In the genomic region with DNA sequence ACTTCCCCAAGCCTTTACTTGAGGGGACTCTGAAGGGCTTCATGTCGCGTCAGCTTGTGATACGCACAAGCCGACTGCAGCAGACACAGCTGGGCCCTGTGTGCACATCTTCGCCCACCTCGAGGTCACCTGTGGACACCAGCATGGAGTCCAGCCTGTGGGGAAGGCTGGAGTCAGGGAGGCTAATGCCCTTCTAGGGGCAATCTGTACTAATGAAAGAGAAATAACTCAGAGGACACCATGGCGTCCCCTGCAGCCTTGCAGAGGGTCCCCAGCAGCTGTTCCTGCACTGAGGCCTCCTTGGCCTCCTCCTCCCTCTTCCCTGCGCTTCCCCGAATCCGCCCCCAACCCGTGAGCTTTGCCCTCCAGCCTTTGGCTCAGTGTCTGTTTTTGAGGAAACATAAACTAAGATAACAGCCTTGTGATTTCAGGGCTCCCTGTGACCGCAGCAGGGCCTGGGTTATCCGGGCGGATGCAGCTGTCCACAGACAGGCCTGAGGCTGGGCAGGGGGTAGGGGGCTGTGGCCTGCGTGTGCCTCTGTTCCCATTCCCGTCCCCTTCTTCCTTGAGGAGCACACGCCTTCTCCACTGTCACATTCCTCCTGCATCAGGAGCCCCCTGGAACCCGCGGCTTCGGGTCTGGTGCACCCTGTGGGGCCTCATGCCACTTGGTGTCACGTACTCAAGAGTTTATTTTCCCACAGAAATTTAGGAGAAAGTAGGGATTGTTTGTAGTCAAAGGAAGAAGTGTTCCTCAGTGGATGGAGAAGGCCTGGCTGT, we compare ENCODE assay signal across 26 cellular contexts. TPM values are rescaled to one million over a fixed set of nuclear protein-coding genes. Genes with fewer than 3 reads are reported as not detected.
DNase-seq lines count a peak whose midpoint lies in the region; ATAC-seq and TF ChIP-seq lines count a peak whose summit lies in the region.
"Had no signal": no experiment of that assay in that cellular context is flagged by ENCODE, and none has a peak within 500 bp of the region (broad histone marks: within the 10 kb centered on the region; RNA-seq: fewer than 3 reads in every experiment).

No MANE protein-coding gene starts in this region.

- H3K27me3 ChIP-seq in liver (ENCODE audit: control insufficient read depth in 4 of 4, insufficient read depth in 4 of 4, low read length in 3 of 4) (no peaks in the 10 kb centered on the region), upper lobe of right lung (peaks cover 8% of the 10 kb centered on the region)

- H3K9me3 ChIP-seq in liver (ENCODE audit: control insufficient read depth in 4 of 4, low read length in 3 of 4) (no peaks in the 10 kb centered on the region), upper lobe of right lung (no peaks in the 10 kb centered on the region)
- H3K9me3 ChIP-seq: adrenal gland, sigmoid colon, transverse colon had no signal

- no peak for ATAC-seq in upper lobe of right lung
- ATAC-seq: activated CD4-positive, CD25-positive, alpha-beta regulatory T cell treated with anti-CD3 and anti-CD28 coated beads, Interleukin-2, amount 50 U/mL, for 24 hours; stimulated activated naive CD8-positive, alpha-beta T cell treated with anti-CD3 and anti-CD28 coated beads, Interleukin-15, Interleukin-2, amounts not matched to agents 100 U/mL and 50 U/mL, for 24 hours; T-helper 17 cell had no signal

- TF ChIP-seq CTCF in liver (IDR thresholded peaks at IDR 0.05; ENCODE audit: low read depth, low read length, missing input control) = no peak
- TF ChIP-seq CTCF in upper lobe of right lung (IDR thresholded peaks at IDR 0.05) = no peak

- H3K9ac ChIP-seq in liver (ENCODE audit: low read depth in 1 of 2, low read length in 2 of 2) = peak overlapping the region in 1 of 2 donors; percentile 8

- H3K4me3 ChIP-seq in liver (ENCODE audit: low read depth in 1 of 3, low read length in 3 of 3) (no peak overlapping the region), upper lobe of right lung (no peak overlapping the region)
- H3K4me3 ChIP-seq: adrenal gland, dorsolateral prefrontal cortex, sigmoid colon, transverse colon had no signal

- H3K36me3 ChIP-seq in liver (ENCODE audit: control insufficient read depth in 4 of 4, insufficient read depth in 3 of 4, low read depth in 1 of 4, low read length in 3 of 4) (no peaks in the 10 kb centered on the region), upper lobe of right lung (no peaks in the 10 kb centered on the region)
- H3K36me3 ChIP-seq: adrenal gland, sigmoid colon, transverse colon had no signal

- H3K4me1 ChIP-seq in liver (ENCODE audit: control insufficient read depth in 4 of 4, insufficient read depth in 4 of 4, low read length in 3 of 4) (peaks cover 23 to 47% (median 42%) of the 10 kb centered on the region in 4 donors), upper lobe of right lung (peaks cover 6% of the 10 kb centered on the region)

- H3K27ac ChIP-seq in liver (ENCODE audit: low read depth in 1 of 2, low read length in 2 of 2) (peak overlapping the region; percentile 76 to 89), upper lobe of right lung (no peak overlapping the region)
- H3K27ac ChIP-seq: adrenal gland, dorsolateral prefrontal cortex, sigmoid colon, transverse colon had no signal

- intact Hi-C loops in upper lobe of right lung (cut with DNase I) = no loop called here

- DNase-seq in activated effector memory CD4-positive, alpha-beta T cell treated with anti-CD3 and anti-CD28 coated beads, Interleukin-2, amount 50 U/mL, for 16 hours = peak; percentile 19
- DNase-seq in activated effector memory CD4-positive, alpha-beta T cell treated with Interleukin-2 at 50 U/mL for 16 hours = no peak
- DNase-seq in amniotic epithelial cell (ENCODE audit: low read depth) (peak; percentile 31), upper lobe of right lung (peak; percentile 58), NCI-H1930 (lab: John Stamatoyannopoulos, UW) (no peak), HT-29 (ENCODE audit: low spot score) (no peak), DMS79 treated with DMSO at 0.1 percent for 48 hours (lab: John Stamatoyannopoulos, UW) (no peak)
- DNase-seq: erythroblast; NCI-H1417; NCI-H69; SIG-M5; sigmoid colon; stimulated activated naive CD8-positive, alpha-beta T cell treated with anti-CD3 and anti-CD28 coated beads, Interleukin-15, Interleukin-2, amounts not matched to agents 100 U/mL and 50 U/mL, for 24 hours; T-helper 17 cell; transverse colon had no signal

- 33% methylated on average over 21 of the region's 21 CpGs for WGBS in liver

- peak; percentile 59 to 68 for TF ChIP-seq RAD21 in liver (IDR thresholded peaks at IDR 0.05)

TF ChIP-seq in liver, 16 proteins besides CTCF, POLR2A, EP300 and RAD21:
- TF ChIP-seq GABPA (IDR thresholded peaks at IDR 0.05 in 1 of 2, conservative IDR thresholded peaks at IDR 0.05 in 1 of 2) = peak in 1 of 2 donors; percentile 33
- TF ChIP-seq EGR1 (IDR thresholded peaks at IDR 0.05; ENCODE audit: low read depth in 2 of 2) = peak; percentile 29 to 78
- peak; percentile 100 for TF ChIP-seq NR2F2 (IDR thresholded peaks at IDR 0.05)
- TF ChIP-seq RXRA (IDR thresholded peaks at IDR 0.05) = peak; percentile 96 to 97
- TF ChIP-seq JUND (IDR thresholded peaks at IDR 0.05) = peak in 1 of 2 donors; percentile 48
- peak; percentile 50 for TF ChIP-seq FOXA2 (IDR thresholded peaks at IDR 0.05)
- peak; percentile 58 for TF ChIP-seq HNF4G (IDR thresholded peaks at IDR 0.05)
- peak; percentile 93 for TF ChIP-seq SP1 (IDR thresholded peaks at IDR 0.05)
- no peak for TF ChIP-seq TAF1 (conservative IDR thresholded peaks at IDR 0.05)
- peak; percentile 62 for TF ChIP-seq YY1 (IDR thresholded peaks at IDR 0.05)
- TF ChIP-seq, protein P1, sequence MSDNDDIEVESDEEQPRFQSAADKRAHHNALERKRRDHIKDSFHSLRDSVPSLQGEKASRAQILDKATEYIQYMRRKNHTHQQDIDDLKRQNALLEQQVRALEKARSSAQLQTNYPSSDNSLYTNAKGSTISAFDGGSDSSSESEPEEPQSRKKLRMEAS (IDR thresholded peaks at IDR 0.05) = peak; percentile 90
- TF ChIP-seq, protein P2, sequence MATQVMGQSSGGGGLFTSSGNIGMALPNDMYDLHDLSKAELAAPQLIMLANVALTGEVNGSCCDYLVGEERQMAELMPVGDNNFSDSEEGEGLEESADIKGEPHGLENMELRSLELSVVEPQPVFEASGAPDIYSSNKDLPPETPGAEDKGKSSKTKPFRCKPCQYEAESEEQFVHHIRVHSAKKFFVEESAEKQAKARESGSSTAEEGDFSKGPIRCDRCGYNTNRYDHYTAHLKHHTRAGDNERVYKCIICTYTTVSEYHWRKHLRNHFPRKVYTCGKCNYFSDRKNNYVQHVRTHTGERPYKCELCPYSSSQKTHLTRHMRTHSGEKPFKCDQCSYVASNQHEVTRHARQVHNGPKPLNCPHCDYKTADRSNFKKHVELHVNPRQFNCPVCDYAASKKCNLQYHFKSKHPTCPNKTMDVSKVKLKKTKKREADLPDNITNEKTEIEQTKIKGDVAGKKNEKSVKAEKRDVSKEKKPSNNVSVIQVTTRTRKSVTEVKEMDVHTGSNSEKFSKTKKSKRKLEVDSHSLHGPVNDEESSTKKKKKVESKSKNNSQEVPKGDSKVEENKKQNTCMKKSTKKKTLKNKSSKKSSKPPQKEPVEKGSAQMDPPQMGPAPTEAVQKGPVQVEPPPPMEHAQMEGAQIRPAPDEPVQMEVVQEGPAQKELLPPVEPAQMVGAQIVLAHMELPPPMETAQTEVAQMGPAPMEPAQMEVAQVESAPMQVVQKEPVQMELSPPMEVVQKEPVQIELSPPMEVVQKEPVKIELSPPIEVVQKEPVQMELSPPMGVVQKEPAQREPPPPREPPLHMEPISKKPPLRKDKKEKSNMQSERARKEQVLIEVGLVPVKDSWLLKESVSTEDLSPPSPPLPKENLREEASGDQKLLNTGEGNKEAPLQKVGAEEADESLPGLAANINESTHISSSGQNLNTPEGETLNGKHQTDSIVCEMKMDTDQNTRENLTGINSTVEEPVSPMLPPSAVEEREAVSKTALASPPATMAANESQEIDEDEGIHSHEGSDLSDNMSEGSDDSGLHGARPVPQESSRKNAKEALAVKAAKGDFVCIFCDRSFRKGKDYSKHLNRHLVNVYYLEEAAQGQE (IDR thresholded peaks at IDR 0.05) = peak; percentile 72
- TF ChIP-seq, protein P3, sequence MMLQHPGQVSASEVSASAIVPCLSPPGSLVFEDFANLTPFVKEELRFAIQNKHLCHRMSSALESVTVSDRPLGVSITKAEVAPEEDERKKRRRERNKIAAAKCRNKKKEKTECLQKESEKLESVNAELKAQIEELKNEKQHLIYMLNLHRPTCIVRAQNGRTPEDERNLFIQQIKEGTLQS (IDR thresholded peaks at IDR 0.05) = no peak
- peak; percentile 86 to 89 for TF ChIP-seq HNF4A (conservative IDR thresholded peaks at IDR 0.05)
- TF ChIP-seq, protein P4, sequence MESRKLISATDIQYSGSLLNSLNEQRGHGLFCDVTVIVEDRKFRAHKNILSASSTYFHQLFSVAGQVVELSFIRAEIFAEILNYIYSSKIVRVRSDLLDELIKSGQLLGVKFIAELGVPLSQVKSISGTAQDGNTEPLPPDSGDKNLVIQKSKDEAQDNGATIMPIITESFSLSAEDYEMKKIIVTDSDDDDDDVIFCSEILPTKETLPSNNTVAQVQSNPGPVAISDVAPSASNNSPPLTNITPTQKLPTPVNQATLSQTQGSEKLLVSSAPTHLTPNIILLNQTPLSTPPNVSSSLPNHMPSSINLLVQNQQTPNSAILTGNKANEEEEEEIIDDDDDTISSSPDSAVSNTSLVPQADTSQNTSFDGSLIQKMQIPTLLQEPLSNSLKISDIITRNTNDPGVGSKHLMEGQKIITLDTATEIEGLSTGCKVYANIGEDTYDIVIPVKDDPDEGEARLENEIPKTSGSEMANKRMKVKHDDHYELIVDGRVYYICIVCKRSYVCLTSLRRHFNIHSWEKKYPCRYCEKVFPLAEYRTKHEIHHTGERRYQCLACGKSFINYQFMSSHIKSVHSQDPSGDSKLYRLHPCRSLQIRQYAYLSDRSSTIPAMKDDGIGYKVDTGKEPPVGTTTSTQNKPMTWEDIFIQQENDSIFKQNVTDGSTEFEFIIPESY (IDR thresholded peaks at IDR 0.05) = no peak
- no peak for TF ChIP-seq FOXA1 (IDR thresholded peaks at IDR 0.05)
TF ChIP-seq in liver: peak in this region for 12.

RNA-seq across cellular contexts. Expression of a gene that starts 25.0 kb away (rescaled TPM):
- total RNA-seq in liver (not detected), upper lobe of right lung (not detected)
- polyA plus RNA-seq in liver = not detected
- not detected in 2 replicates for total RNA-seq in HT-29 (2014; rRNA removed; shearing (Covaris generic))
- total RNA-seq: A172; activated T-helper 1 cell treated with anti-CD3 and anti-CD28 coated beads, Interleukin-12 subunit alpha, Interleukin-12 subunit beta, Interleukin-2, Interleukin-4 antibody, amounts not matched to agents 30 ng/mL and 10 ng/mL and 1 ng/mL, durations not matched to agents 14 hours and 24 hours and 36 hours; adrenal gland; bronchial epithelial cell; frontal cortex; myocyte; osteocyte; sigmoid colon; T-helper 17 cell; transverse colon had no signal
- polyA plus RNA-seq: adrenal gland, BJ had no signal

RNA-seq across cellular contexts. Expression of a gene that starts 32.6 kb away (rescaled TPM):
- total RNA-seq in liver (not detected), upper lobe of right lung (not detected)
- polyA plus RNA-seq in liver = not detected
- not detected in 2 replicates for total RNA-seq in HT-29 (2014; rRNA removed; shearing (Covaris generic))
- total RNA-seq: A172; activated T-helper 1 cell treated with anti-CD3 and anti-CD28 coated beads, Interleukin-12 subunit alpha, Interleukin-12 subunit beta, Interleukin-2, Interleukin-4 antibody, amounts not matched to agents 30 ng/mL and 10 ng/mL and 1 ng/mL, durations not matched to agents 14 hours and 24 hours and 36 hours; adrenal gland; bronchial epithelial cell; dorsolateral prefrontal cortex; frontal cortex; myocyte; osteocyte; sigmoid colon; T-helper 17 cell; transverse colon had no signal
- polyA plus RNA-seq: adrenal gland, BJ, sigmoid colon had no signal

RNA-seq across cellular contexts. Expression of a gene that starts 42.4 kb away (rescaled TPM):
- total RNA-seq in liver (under 1 TPM in 1 of 2 donors, not detected in 1; 0.84 TPM), upper lobe of right lung (not detected)
- polyA plus RNA-seq in liver = 1 to 10 TPM in 1 of 2 donors, not detected in 1; 1.2 TPM
- total RNA-seq in HT-29 (2014; rRNA removed; shearing (Covaris generic)) = not detected in 2 replicates
- total RNA-seq: A172; activated T-helper 1 cell treated with anti-CD3 and anti-CD28 coated beads, Interleukin-12 subunit alpha, Interleukin-12 subunit beta, Interleukin-2, Interleukin-4 antibody, amounts not matched to agents 30 ng/mL and 10 ng/mL and 1 ng/mL, durations not matched to agents 14 hours and 24 hours and 36 hours; bronchial epithelial cell; frontal cortex; myocyte; osteocyte; sigmoid colon; T-helper 17 cell; transverse colon had no signal
- polyA plus RNA-seq: adrenal gland, BJ, sigmoid colon had no signal

RNA-seq across cellular contexts. Expression of a gene that starts 46.3 kb away (rescaled TPM):
- total RNA-seq in liver (not detected), upper lobe of right lung (not detected)
- polyA plus RNA-seq in liver = not detected
- total RNA-seq in HT-29 (2014; rRNA removed; shearing (Covaris generic)) = not detected in 2 replicates
- total RNA-seq: A172; activated T-helper 1 cell treated with anti-CD3 and anti-CD28 coated beads, Interleukin-12 subunit alpha, Interleukin-12 subunit beta, Interleukin-2, Interleukin-4 antibody, amounts not matched to agents 30 ng/mL and 10 ng/mL and 1 ng/mL, durations not matched to agents 14 hours and 24 hours and 36 hours; adrenal gland; bronchial epithelial cell; dorsolateral prefrontal cortex; frontal cortex; myocyte; osteocyte; sigmoid colon; T-helper 17 cell; transverse colon had no signal
- polyA plus RNA-seq: adrenal gland, BJ, sigmoid colon had no signal

RNA-seq across cellular contexts. Expression of a gene that starts 56.5 kb away (rescaled TPM):
- not detected for total RNA-seq in liver
- under 1 TPM in 1 of 2 donors, not detected in 1; 0.08 TPM for polyA plus RNA-seq in liver
- not detected for total RNA-seq in upper lobe of right lung
- not detected in 2 replicates for total RNA-seq in HT-29 (2014; rRNA removed; shearing (Covaris generic))
- total RNA-seq: A172; activated T-helper 1 cell treated with anti-CD3 and anti-CD28 coated beads, Interleukin-12 subunit alpha, Interleukin-12 subunit beta, Interleukin-2, Interleukin-4 antibody, amounts not matched to agents 30 ng/mL and 10 ng/mL and 1 ng/mL, durations not matched to agents 14 hours and 24 hours and 36 hours; adrenal gland; bronchial epithelial cell; frontal cortex; myocyte; osteocyte; sigmoid colon; T-helper 17 cell; transverse colon had no signal
- polyA plus RNA-seq: adrenal gland, BJ had no signal

Comparison
In these comparisons a context has a peak if more than half of its experiments do, and no peak if none do; other contexts are left out.
1. DNase-seq: peak in activated effector memory CD4-positive, alpha-beta T cell treated with anti-CD3 and anti-CD28 coated beads, Interleukin-2, amount 50 U/mL, for 16 hours (single experiment), amniotic epithelial cell (single experiment) and upper lobe of right lung (single experiment); none in activated effector memory CD4-positive, alpha-beta T cell treated with Interleukin-2 at 50 U/mL for 16 hours (single experiment), NCI-H1930 (0 of 2), HT-29 (single experiment) and DMS79 treated with DMSO at 0.1 percent for 48 hours (single experiment).